In the genomic region with DNA sequence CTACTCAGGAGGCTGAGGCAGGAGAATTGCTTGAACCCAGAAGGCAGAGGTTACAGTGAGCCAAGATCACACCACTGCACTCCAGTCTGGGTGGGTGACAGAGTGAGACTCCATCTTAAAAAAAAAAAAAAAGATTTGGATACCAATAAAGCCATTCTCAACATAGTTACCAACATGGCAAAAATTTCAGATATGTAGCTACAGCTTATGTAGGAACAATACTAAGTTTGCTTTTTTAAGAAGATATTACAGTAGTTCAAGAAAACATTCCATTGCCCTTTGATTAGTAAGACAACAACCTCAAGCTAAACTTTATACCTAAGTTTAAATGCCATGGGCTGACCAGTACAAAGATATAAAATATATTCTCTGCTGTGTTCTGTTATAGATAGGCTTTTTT, we compare ENCODE assay signal across 1 cellular context.
TF ChIP-seq lines count a peak whose summit lies in the region.

No MANE protein-coding gene starts in this region.

TF ChIP-seq in endothelial cell of umbilical vein, 7 proteins besides CTCF, POLR2A, EP300 and RAD21:
- no peak for TF ChIP-seq POLR2AphosphoS5 (IDR thresholded peaks at IDR 0.05; ENCODE audit: insufficient read depth, low read depth, low read length)
- no peak for TF ChIP-seq JUN (IDR thresholded peaks at IDR 0.05; ENCODE audit: borderline replicate concordance, insufficient read depth, insufficient read length, low read depth)
- no peak for TF ChIP-seq EZH2 (IDR thresholded peaks at IDR 0.05; ENCODE audit: borderline replicate concordance, low read depth, low read length, severe bottlenecking)
- TF ChIP-seq MYC (IDR thresholded peaks at IDR 0.05; ENCODE audit: low read depth, low read length), result no peak
- TF ChIP-seq, protein P1, sequence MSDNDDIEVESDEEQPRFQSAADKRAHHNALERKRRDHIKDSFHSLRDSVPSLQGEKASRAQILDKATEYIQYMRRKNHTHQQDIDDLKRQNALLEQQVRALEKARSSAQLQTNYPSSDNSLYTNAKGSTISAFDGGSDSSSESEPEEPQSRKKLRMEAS (IDR thresholded peaks at IDR 0.05; ENCODE audit: insufficient read depth, insufficient read length), result no peak
- TF ChIP-seq GATA2 (IDR thresholded peaks at IDR 0.05; ENCODE audit: insufficient read depth, insufficient read length, low read depth, low read length), result no peak
- no peak for TF ChIP-seq FOS (IDR thresholded peaks at IDR 0.05; ENCODE audit: borderline replicate concordance, insufficient read depth, low read length)
